In the genomic region with DNA sequence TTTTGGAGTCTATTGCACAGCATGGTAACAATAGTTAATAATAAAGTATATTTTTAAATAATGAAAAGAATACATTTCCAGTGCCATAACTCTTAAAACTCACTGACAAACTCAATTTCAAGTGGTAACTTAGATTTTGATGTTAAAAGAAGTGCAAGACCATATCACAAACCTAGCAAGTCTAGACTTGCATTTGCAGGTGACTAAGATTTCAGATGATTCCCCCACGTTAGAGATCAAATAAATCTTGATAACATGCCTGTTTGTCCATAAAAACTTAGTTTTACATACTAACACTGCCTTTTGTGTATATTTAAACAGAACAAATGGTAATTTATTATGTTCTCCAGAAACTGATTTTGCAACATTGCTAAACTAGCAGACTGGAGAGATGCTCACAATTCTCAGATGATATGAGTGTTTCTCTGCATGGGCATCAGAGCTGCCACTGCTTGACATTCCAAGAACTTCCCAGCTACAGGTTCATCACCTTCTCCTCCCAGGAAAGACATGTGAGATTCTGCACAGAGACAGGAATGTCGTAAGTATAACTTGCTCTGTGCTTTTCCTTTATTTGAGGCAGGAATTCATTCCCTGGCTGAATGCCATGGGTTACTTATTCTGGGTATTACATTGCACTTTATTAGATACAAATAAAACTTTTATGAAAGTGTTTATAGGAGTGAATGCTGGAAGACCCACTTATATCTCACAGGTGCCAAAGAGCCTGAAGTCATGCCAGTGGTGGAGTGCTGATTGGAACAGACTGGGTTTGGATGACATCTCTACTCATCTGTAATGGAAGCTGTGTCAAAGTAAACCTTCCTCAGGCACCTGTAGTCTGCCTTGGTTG, we compare ENCODE assay signal across 19 cellular contexts.
"Had no signal": no experiment of that assay in that cellular context is flagged by ENCODE, and none has a peak within 500 bp of the region (broad histone marks: within the 10 kb centered on the region; RNA-seq: fewer than 3 reads in every experiment).

No MANE protein-coding gene starts in this region.

- H3K4me3 ChIP-seq: ascending aorta, cardiac muscle cell, colonic mucosa, psoas muscle, thoracic aorta had no signal

- ATAC-seq: activated CD8-positive, alpha-beta memory T cell treated with anti-CD3 and anti-CD28 coated beads, Interleukin-2, amount 10 ng/mL, durations not matched to agents 7 days and 5 days; left lobe of liver; natural killer cell; psoas muscle had no signal

- H3K27me3 ChIP-seq: ascending aorta, cardiac muscle cell, colonic mucosa had no signal

- H3K27me3 Mint-ChIP-seq: activated CD8-positive, alpha-beta memory T cell treated with anti-CD3 and anti-CD28 coated beads, Interleukin-2, amount 10 ng/mL, durations not matched to agents 7 days and 5 days; activated naive CD8-positive, alpha-beta T cell treated with anti-CD3 and anti-CD28 coated beads, Interleukin-2, amount 10 ng/mL, durations not matched to agents 7 days and 5 days; activated T-cell treated with anti-CD3 and anti-CD28 coated beads, Interleukin-2, amount 50 U/mL, for 24 hours; memory B cell; stimulated activated naive CD8-positive, alpha-beta T cell treated with anti-CD3 and anti-CD28 coated beads, Interleukin-15, Interleukin-2, amounts not matched to agents 100 ng/mL and 50 ng/mL, for 24 hours had no signal

- DNase-seq: activated CD4-positive, alpha-beta T cell treated with anti-CD3 and anti-CD28 coated beads, Interleukin-2, amount 50 U/mL, for 4 hours; activated CD4-positive, CD25-positive, alpha-beta regulatory T cell treated with anti-CD3 and anti-CD28 coated beads, Interleukin-2, amount 50 U/mL, for 72 hours; activated CD8-positive, alpha-beta memory T cell treated with anti-CD3 and anti-CD28 coated beads, Interleukin-2, amount 10 ng/mL, durations not matched to agents 7 days and 5 days; activated gamma-delta T cell treated with Interleukin-2 at 50 U/mL for 16 hours; activated naive CD8-positive, alpha-beta T cell treated with anti-CD3 and anti-CD28 coated beads, Interleukin-2, amount 10 ng/mL, durations not matched to agents 7 days and 5 days; activated T-cell treated with anti-CD3 and anti-CD28 coated beads, Interleukin-2, amount 50 U/mL, for 24 hours; colonic mucosa; effector CD8-positive, alpha-beta T cell; erythroblast; glutamatergic neuron; natural killer cell; psoas muscle; stimulated activated CD4-positive, alpha-beta T cell treated with anti-CD3 and anti-CD28 coated beads, Interleukin-4, amount 100 ng/mL, for 1 hour had no signal

- H3K4me1 ChIP-seq: ascending aorta, colonic mucosa, psoas muscle had no signal

- H3K36me3 ChIP-seq: ascending aorta, cardiac muscle cell, colonic mucosa, thoracic aorta had no signal

- H3K9me3 ChIP-seq: ascending aorta, colonic mucosa, psoas muscle, thoracic aorta had no signal

- H3K4me1 Mint-ChIP-seq: activated CD8-positive, alpha-beta memory T cell treated with anti-CD3 and anti-CD28 coated beads, Interleukin-2, amount 10 ng/mL, durations not matched to agents 7 days and 5 days; activated naive CD8-positive, alpha-beta T cell treated with anti-CD3 and anti-CD28 coated beads, Interleukin-2, amount 10 ng/mL, durations not matched to agents 7 days and 5 days; memory B cell; natural killer cell had no signal

- H3K36me3 Mint-ChIP-seq: activated CD8-positive, alpha-beta memory T cell treated with anti-CD3 and anti-CD28 coated beads, Interleukin-2, amount 10 ng/mL, durations not matched to agents 7 days and 5 days; activated naive CD8-positive, alpha-beta T cell treated with anti-CD3 and anti-CD28 coated beads, Interleukin-2, amount 10 ng/mL, durations not matched to agents 7 days and 5 days; memory B cell; natural killer cell had no signal

- H3K27ac ChIP-seq: ascending aorta, cardiac muscle cell, colonic mucosa, psoas muscle, thoracic aorta had no signal

- H3K27ac Mint-ChIP-seq: activated CD8-positive, alpha-beta memory T cell treated with anti-CD3 and anti-CD28 coated beads, Interleukin-2, amount 10 ng/mL, durations not matched to agents 7 days and 5 days; activated naive CD8-positive, alpha-beta T cell treated with anti-CD3 and anti-CD28 coated beads, Interleukin-2, amount 10 ng/mL, durations not matched to agents 7 days and 5 days; activated T-cell treated with anti-CD3 and anti-CD28 coated beads, Interleukin-2, amount 50 U/mL, for 24 hours; memory B cell; natural killer cell; stimulated activated naive CD8-positive, alpha-beta T cell treated with anti-CD3 and anti-CD28 coated beads, Interleukin-15, Interleukin-2, amounts not matched to agents 100 ng/mL and 50 ng/mL, for 24 hours had no signal

- H3K9me3 Mint-ChIP-seq: activated naive CD8-positive, alpha-beta T cell treated with anti-CD3 and anti-CD28 coated beads, Interleukin-2, amount 10 ng/mL, durations not matched to agents 7 days and 5 days; activated T-cell treated with anti-CD3 and anti-CD28 coated beads, Interleukin-2, amount 50 U/mL, for 24 hours; memory B cell; natural killer cell had no signal

- H3K4me3 Mint-ChIP-seq: activated CD8-positive, alpha-beta memory T cell treated with anti-CD3 and anti-CD28 coated beads, Interleukin-2, amount 10 ng/mL, durations not matched to agents 7 days and 5 days; activated naive CD8-positive, alpha-beta T cell treated with anti-CD3 and anti-CD28 coated beads, Interleukin-2, amount 10 ng/mL, durations not matched to agents 7 days and 5 days; activated T-cell treated with anti-CD3 and anti-CD28 coated beads, Interleukin-2, amount 50 U/mL, for 24 hours; memory B cell; natural killer cell; stimulated activated naive CD8-positive, alpha-beta T cell treated with anti-CD3 and anti-CD28 coated beads, Interleukin-15, Interleukin-2, amounts not matched to agents 100 ng/mL and 50 ng/mL, for 24 hours had no signal
